In the genomic region with DNA sequence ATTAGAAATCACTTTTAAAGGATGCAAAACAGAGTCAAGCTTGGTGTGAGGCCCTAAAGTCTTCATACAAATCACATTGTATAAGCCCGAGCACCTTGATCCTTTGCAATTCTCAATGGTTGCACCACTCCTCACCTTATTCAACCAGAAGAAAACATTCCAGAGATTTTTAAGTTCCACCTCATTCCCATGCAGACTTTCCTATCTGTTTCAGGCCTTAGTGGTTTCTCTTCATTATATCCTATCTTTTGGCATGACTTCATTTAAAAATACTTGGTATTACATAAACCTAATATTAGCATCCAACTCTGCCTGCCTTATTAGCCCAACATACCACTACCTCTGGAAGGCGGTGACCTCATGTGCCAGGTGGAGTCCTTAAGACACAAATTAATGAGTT, we compare ENCODE assay signal across 18 cellular contexts. TPM values are rescaled to one million over a fixed set of nuclear protein-coding genes. Genes with fewer than 3 reads are reported as not detected.
DNase-seq lines count a peak whose midpoint lies in the region; ATAC-seq lines count a peak whose summit lies in the region.
"Had no signal": no experiment of that assay in that cellular context is flagged by ENCODE, and none has a peak within 500 bp of the region (broad histone marks: within the 10 kb centered on the region; RNA-seq: fewer than 3 reads in every experiment).

No MANE protein-coding gene starts in this region.

- peaks cover 21% of the 10 kb centered on the region for H3K4me1 ChIP-seq in SJCRH30
- H3K4me1 ChIP-seq: SJSA1 had no signal

- no peak overlapping the region for H3K4me3 ChIP-seq in SJCRH30
- H3K4me3 ChIP-seq: BLaER1, SJSA1 had no signal

- no peak for ATAC-seq in HG03565 (IDR thresholded peaks at IDR 0.05; ENCODE audit: unreplicated experiment)

- no peaks in the 10 kb centered on the region for H3K9me3 ChIP-seq in SJCRH30 (replicated peaks)
- H3K9me3 ChIP-seq: BLaER1, SJSA1 had no signal

- H3K27ac ChIP-seq in SJCRH30, result peak overlapping the region; percentile 57
- H3K27ac ChIP-seq: BLaER1, SJSA1 had no signal

- peak; percentile 19 for DNase-seq in ELR (ENCODE audit: low read depth)
- DNase-seq in SJCRH30, result peak; percentile 10 to 20
- peak; percentile 67 for DNase-seq in glomerular visceral epithelial cell (ENCODE audit: extremely low spot score)
- DNase-seq in renal cortical epithelial cell (ENCODE audit: low read depth), result peak; percentile 13
- no peak for DNase-seq in NCI-H2171 (lab: John Stamatoyannopoulos, UW)
- no peak for DNase-seq in activated CD4-positive, alpha-beta T cell treated with anti-CD3 and anti-CD28 coated beads, Interleukin-2, amount 50 U/mL, for 48 hours
- DNase-seq: Calu3; CD4-positive, alpha-beta memory T cell; KBM-7; MV-4-11; NCI-H1694 treated with DMSO at 0.1 percent for 48 hours; NCI-H2107; NCI-H2227 treated with DMSO at 0.1 percent for 48 hours; NCI-H524 treated with DMSO at 0.1 percent for 48 hours had no signal

- H3K36me3 ChIP-seq in SJCRH30, result no peaks in the 10 kb centered on the region
- H3K36me3 ChIP-seq: BLaER1, SJSA1 had no signal

- no peaks in the 10 kb centered on the region for H3K27me3 ChIP-seq in SJCRH30
- H3K27me3 ChIP-seq: BLaER1 had no signal

RNA-seq across cellular contexts. Expression of gene GREM2, which starts 9.3 kb away (rescaled TPM):
- 0.02 and 0.03 TPM in 2 replicates for total RNA-seq in SJCRH30 (2014; rRNA removed; shearing (Covaris generic))
- under 0.01 TPM in 1 of 2 replicates, not detected in the other for total RNA-seq in renal cortical epithelial cell
- total RNA-seq: A673, Calu3 had no signal

Comparison
In these comparisons a context has a peak if more than half of its experiments do, and no peak if none do; other contexts are left out.
1. DNase-seq: peak in ELR (single experiment), SJCRH30 (2 of 2), glomerular visceral epithelial cell (single experiment) and renal cortical epithelial cell (single experiment); none in NCI-H2171 (single experiment) and activated CD4-positive, alpha-beta T cell treated with anti-CD3 and anti-CD28 coated beads, Interleukin-2, amount 50 U/mL, for 48 hours (0 of 2).